Comparison of ENCODE assay signal across 8 cellular contexts in the genomic region with DNA sequence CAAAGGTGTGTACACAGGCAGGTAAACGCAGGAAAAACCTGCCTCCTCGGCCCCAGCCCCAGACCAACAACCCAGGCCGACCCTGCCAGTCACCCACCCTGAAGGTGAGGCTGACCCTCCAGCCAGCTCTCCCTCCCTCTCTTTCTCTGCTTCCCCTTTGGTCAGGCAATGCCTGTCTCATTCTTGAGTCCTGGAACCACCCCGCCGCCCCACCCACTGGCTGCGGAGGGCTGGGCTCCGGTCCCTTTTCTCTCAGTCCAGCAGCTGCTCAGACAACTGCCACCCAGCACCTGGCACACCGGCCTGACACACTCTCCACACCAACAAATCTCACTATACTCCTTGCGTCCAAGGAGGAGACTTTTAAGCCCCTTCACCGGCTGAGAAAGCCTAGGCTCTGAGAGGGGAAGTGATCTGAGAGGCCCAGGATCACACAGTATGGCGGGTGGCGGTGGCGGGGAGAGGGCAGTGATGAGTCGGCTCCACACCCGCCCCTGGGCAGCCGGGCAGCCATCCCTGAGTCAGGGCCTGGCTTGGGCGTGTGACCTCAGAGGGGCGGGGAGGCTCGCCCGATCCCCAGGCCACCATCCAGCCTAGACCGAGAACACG. TPM values are rescaled to one million over a fixed set of nuclear protein-coding genes. Genes with fewer than 3 reads are reported as not detected.
DNase-seq lines count a peak whose midpoint lies in the region; ATAC-seq, FAIRE-seq and TF ChIP-seq lines count a peak whose summit lies in the region.

No MANE protein-coding gene starts in this region.

- no peak for ATAC-seq in HG03342 (IDR thresholded peaks at IDR 0.05; ENCODE audit: unreplicated experiment)

- H3K4me3 ChIP-seq in right atrium auricular region = peak overlapping the region; percentile 74 to 98

- no peaks in the 10 kb centered on the region for H3K9me3 ChIP-seq in right atrium auricular region

- peak; percentile 20 for DNase-seq in NCI-H345 (lab: John Stamatoyannopoulos, UW)
- no peak for DNase-seq in NCI-H345 treated with DMSO at 0.1 percent for 48 hours (lab: John Stamatoyannopoulos, UW; ENCODE audit: unreplicated experiment)
- DNase-seq in HTR-8/SVneo (ENCODE audit: insufficient read length, low spot score) = peak; percentile 93
- peak; percentile 52 for DNase-seq in SKM-1 treated with dmso at 0.1 percent for 144 hours (lab: John Stamatoyannopoulos, UW; ENCODE audit: unreplicated experiment)
- DNase-seq in anterior cingulate cortex (lab: John Stamatoyannopoulos, UW) = peak in 49 of 58 donors; percentile 25 to 82 (median 55)
- DNase-seq in right atrium auricular region (ENCODE audit: low spot score) = peak; percentile 91
- DNase-seq in posterior vena cava (ENCODE audit: low spot score) = peak; percentile 95

- H3K36me3 ChIP-seq in right atrium auricular region = peaks cover 39% of the 10 kb centered on the region

- H3K27ac ChIP-seq in right atrium auricular region = peak overlapping the region; percentile 97 to 98

- no peak for FAIRE-seq in HTR-8/SVneo (lab: Jason Lieb, UNC)

- no peak for TF ChIP-seq CTCF in right atrium auricular region (IDR thresholded peaks at IDR 0.05)

- intact Hi-C loops in posterior vena cava (cut with DNase I) = no loop called here

- H3K4me1 ChIP-seq in right atrium auricular region = peaks cover 0 to 53% of the 10 kb centered on the region in 2 donors

- H3K27me3 ChIP-seq in right atrium auricular region = no peaks in the 10 kb centered on the region

RNA-seq across cellular contexts. Expression of a gene that starts 0.7 kb away (rescaled TPM):
- total RNA-seq in right atrium auricular region (100 to 1,000 TPM; 232 to 306 TPM), posterior vena cava (100 to 1,000 TPM; 275 to 418 TPM)

RNA-seq across cellular contexts. Expression of a gene that starts 2.6 kb away (rescaled TPM):
- total RNA-seq in right atrium auricular region = 10 to 100 TPM; 14.1 to 20.2 TPM
- total RNA-seq in posterior vena cava = 10 to 100 TPM in 1 of 2 donors, 1 to 10 TPM in 1; 7.7 to 11.3 TPM

RNA-seq across cellular contexts. Expression of a gene that starts 32.4 kb away (rescaled TPM):
- total RNA-seq in right atrium auricular region (10 to 100 TPM; 12.6 to 16.7 TPM), posterior vena cava (10 to 100 TPM; 13.9 to 16.2 TPM)

RNA-seq across cellular contexts. Expression of a gene that starts 56.9 kb away (rescaled TPM):
- total RNA-seq in right atrium auricular region (10 to 100 TPM; 12.6 to 18.8 TPM), posterior vena cava (10 to 100 TPM; 23.2 to 28.3 TPM)

RNA-seq across cellular contexts. Expression of a gene that starts 57.2 kb away (rescaled TPM):
- total RNA-seq in right atrium auricular region = 10 to 100 TPM; 11.1 to 11.4 TPM
- total RNA-seq in posterior vena cava = 10 to 100 TPM; 10.2 to 11.9 TPM
